8 cellular contexts compared by ENCODE assay signal in the genomic region with DNA sequence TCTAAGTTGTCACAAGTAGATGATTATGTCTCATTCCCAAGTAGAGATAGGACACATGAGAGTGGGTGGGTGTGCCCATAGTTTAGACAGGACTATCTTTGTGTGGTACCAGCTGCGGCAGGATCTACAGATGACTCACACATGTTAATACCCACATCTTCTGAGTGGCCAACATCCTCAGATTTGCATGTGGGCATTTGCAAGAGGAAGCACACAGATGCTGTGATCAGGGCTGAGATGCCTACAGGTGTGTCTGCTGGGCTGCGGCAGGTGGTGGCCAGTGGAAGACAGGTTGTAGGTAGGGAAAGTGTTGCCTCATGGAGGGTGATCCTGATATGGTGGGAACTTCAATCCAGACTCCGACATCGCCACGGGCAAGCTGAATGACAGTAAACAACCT. TPM values are rescaled to one million over a fixed set of nuclear protein-coding genes. Genes with fewer than 3 reads are reported as not detected.
A peak's percentile ranks its signal among the peaks of the same experiment; 100 is the strongest.
DNase-seq lines count a peak whose midpoint lies in the region; ATAC-seq lines count a peak whose summit lies in the region.

No MANE protein-coding gene starts in this region.

- ATAC-seq in GM21423 (IDR thresholded peaks at IDR 0.05; ENCODE audit: unreplicated experiment): peak; percentile 68
- peak; percentile 80 for ATAC-seq in esophagus mucosa

- DNase-seq in DMS53 treated with DMSO at 0.1 percent for 48 hours (lab: John Stamatoyannopoulos, UW; ENCODE audit: unreplicated experiment) (peak; percentile 79), LoVo (ENCODE audit: low spot score) (peak; percentile 15), NCI-H1436 (lab: John Stamatoyannopoulos, UW) (no peak), SKM-1 (lab: John Stamatoyannopoulos, UW; ENCODE audit: unreplicated experiment) (no peak), nucleus accumbens (lab: John Stamatoyannopoulos, UW) (no peak), inferior parietal cortex (ENCODE audit: extremely low spot score) (no peak)

RNA-seq across cellular contexts. Expression of gene UTRN, which starts 50.8 kb away (rescaled TPM):
- 44.0 TPM for total RNA-seq in esophagus mucosa

Comparison
In these comparisons a context has a peak if more than half of its experiments do, and no peak if none do; other contexts are left out.
1. DNase-seq: peak in DMS53 treated with DMSO at 0.1 percent for 48 hours (single experiment) and LoVo (single experiment); none in NCI-H1436 (single experiment), SKM-1 (single experiment), nucleus accumbens (0 of 56) and inferior parietal cortex (single experiment).